11 cellular contexts compared by ENCODE assay signal in genomic region chr17:50165867-50166517, GRCh38. TPM values are rescaled to one million over a fixed set of nuclear protein-coding genes. Genes with fewer than 3 reads are reported as not detected.
A peak's percentile ranks its signal among the peaks of the same experiment; 100 is the strongest.
DNase-seq lines count a peak whose midpoint lies in the region; ATAC-seq, FAIRE-seq and TF ChIP-seq lines count a peak whose summit lies in the region.
"Had no signal": no experiment of that assay in that cellular context is flagged by ENCODE, and none has a peak within 500 bp of the region (broad histone marks: within the 10 kb centered on the region; RNA-seq: fewer than 3 reads in every experiment).

TSS of gene SGCA (plus strand) at chr17:50166005. CDS start at chr17:50166041, 36 bp downstream.

- no peak for DNase-seq in adipocyte (ENCODE audit: low read depth)
- DNase-seq in kidney = peak; percentile 65
- DNase-seq in posterior vena cava (ENCODE audit: low spot score) = peak; percentile 86
- DNase-seq in NOMO-1 (lab: John Stamatoyannopoulos, UW; ENCODE audit: unreplicated experiment in 2 of 2) = no peak
- no peak for DNase-seq in activated CD8-positive, alpha-beta memory T cell treated with anti-CD3 and anti-CD28 coated beads for 24 hours
- DNase-seq in activated CD8-positive, alpha-beta memory T cell treated with anti-CD3 and anti-CD28 coated beads, Interleukin-2, amount 50 U/mL, for 4 hours = no peak
- DNase-seq: immature natural killer cell, MG63, nucleus accumbens had no signal

- intact Hi-C loops in kidney (cut with DNase I) = no loop called here
- intact Hi-C loops in posterior vena cava (cut with DNase I) = loop anchor here in 1 of 2 donors (10.0 kb wide), 1 partner anchor 51 kb away; no protein-coding TSS in a partner anchor

- no peaks in the 10 kb centered on the region for H3K27me3 ChIP-seq in BLaER1
- H3K27me3 ChIP-seq in adipocyte (replicated peaks; ENCODE audit: control insufficient read depth, insufficient read depth, low read length) = no peaks in the 10 kb centered on the region
- H3K27me3 ChIP-seq: MG63 had no signal

- no peaks in the 10 kb centered on the region for H4K20me1 ChIP-seq in BLaER1

- no peak for ATAC-seq in GM21576 (IDR thresholded peaks at IDR 0.05; ENCODE audit: unreplicated experiment)

- FAIRE-seq in kidney (lab: Jason Lieb, UNC) = no peak

- H3K4me3 ChIP-seq in BLaER1 (no peak within 1 kb of the TSS), adipocyte (ENCODE audit: low read length) (no peak within 1 kb of the TSS), kidney (ENCODE audit: low read length in 2 of 2) (no peak within 1 kb of the TSS)
- H3K4me3 ChIP-seq: MG63 had no signal

- H3K27ac ChIP-seq in BLaER1 (0 out of 2 replicates have a peak within 1 kb of the TSS, but pooled peaks have one; percentile 22), kidney (ENCODE audit: low read depth in 2 of 2, low read length in 2 of 2) (no peak within 1 kb of the TSS)

- H3K36me3 ChIP-seq in BLaER1 = no peaks in the 10 kb centered on the region
- no peaks in the 10 kb centered on the region for H3K36me3 ChIP-seq in adipocyte (ENCODE audit: control insufficient read depth, insufficient read depth, low read length, severe bottlenecking)
- H3K36me3 ChIP-seq in kidney (ENCODE audit: control insufficient read depth in 1 of 2, insufficient read depth in 2 of 2, low read length in 2 of 2) = no peaks in the 10 kb centered on the region
- H3K36me3 ChIP-seq: MG63 had no signal

- H3K9ac ChIP-seq in BLaER1 (no peak within 1 kb of the TSS; the same call in 1 of the 2 replicates), adipocyte (ENCODE audit: low read length) (peak within 1 kb of the TSS; percentile 57), kidney (ENCODE audit: low read length in 2 of 2) (no peak within 1 kb of the TSS)

- H3K4me1 ChIP-seq in BLaER1 (peaks cover 47% of the 10 kb centered on the region), adipocyte (ENCODE audit: control insufficient read depth, insufficient read depth, low read length) (peaks cover 12% of the 10 kb centered on the region), kidney (ENCODE audit: control insufficient read depth in 1 of 2, insufficient read depth in 1 of 2, low read depth in 1 of 2, low read length in 2 of 2) (peaks cover 2 to 6% of the 10 kb centered on the region in 2 donors)

- TF ChIP-seq CTCF in kidney (IDR thresholded peaks at IDR 0.05; ENCODE audit: borderline replicate concordance, extremely low read depth, insufficient read depth) = no peak

- no peaks in the 10 kb centered on the region for H3K9me3 ChIP-seq in BLaER1
- H3K9me3 ChIP-seq in adipocyte (ENCODE audit: control insufficient read depth, low read length) = no peaks in the 10 kb centered on the region
- no peaks in the 10 kb centered on the region for H3K9me3 ChIP-seq in kidney (ENCODE audit: control insufficient read depth in 1 of 2, low read length in 2 of 2)
- H3K9me3 ChIP-seq: MG63 had no signal

- H3K4me2 ChIP-seq in BLaER1 = no peak within 1 kb of the TSS

RNA-seq across cellular contexts. Expression of gene SGCA, which starts in this region (rescaled TPM):
- total RNA-seq in kidney (4.2 TPM), posterior vena cava (10 to 100 TPM; 87.9 to 99.0 TPM)
- 5.5 TPM for polyA plus RNA-seq in kidney (ENCODE audit: insufficient read depth, low read depth, low replicate concordance)
- polyA plus RNA-seq: immature natural killer cell had no signal

Comparison
In these comparisons a context has a peak if more than half of its experiments do, and no peak if none do; other contexts are left out.
1. RNA of gene SGCA (total RNA-seq): 87.9 to 99.0 TPM in posterior vena cava; 4.2 TPM in kidney (single experiment); every median in the first group is over 10 times any median in the second.
2. DNase-seq: peak in kidney (single experiment) and posterior vena cava (single experiment); none in adipocyte (single experiment), NOMO-1 (0 of 2), activated CD8-positive, alpha-beta memory T cell treated with anti-CD3 and anti-CD28 coated beads for 24 hours (single experiment) and activated CD8-positive, alpha-beta memory T cell treated with anti-CD3 and anti-CD28 coated beads, Interleukin-2, amount 50 U/mL, for 4 hours (single experiment).